13 cellular contexts compared by ENCODE assay signal in the genomic region with DNA sequence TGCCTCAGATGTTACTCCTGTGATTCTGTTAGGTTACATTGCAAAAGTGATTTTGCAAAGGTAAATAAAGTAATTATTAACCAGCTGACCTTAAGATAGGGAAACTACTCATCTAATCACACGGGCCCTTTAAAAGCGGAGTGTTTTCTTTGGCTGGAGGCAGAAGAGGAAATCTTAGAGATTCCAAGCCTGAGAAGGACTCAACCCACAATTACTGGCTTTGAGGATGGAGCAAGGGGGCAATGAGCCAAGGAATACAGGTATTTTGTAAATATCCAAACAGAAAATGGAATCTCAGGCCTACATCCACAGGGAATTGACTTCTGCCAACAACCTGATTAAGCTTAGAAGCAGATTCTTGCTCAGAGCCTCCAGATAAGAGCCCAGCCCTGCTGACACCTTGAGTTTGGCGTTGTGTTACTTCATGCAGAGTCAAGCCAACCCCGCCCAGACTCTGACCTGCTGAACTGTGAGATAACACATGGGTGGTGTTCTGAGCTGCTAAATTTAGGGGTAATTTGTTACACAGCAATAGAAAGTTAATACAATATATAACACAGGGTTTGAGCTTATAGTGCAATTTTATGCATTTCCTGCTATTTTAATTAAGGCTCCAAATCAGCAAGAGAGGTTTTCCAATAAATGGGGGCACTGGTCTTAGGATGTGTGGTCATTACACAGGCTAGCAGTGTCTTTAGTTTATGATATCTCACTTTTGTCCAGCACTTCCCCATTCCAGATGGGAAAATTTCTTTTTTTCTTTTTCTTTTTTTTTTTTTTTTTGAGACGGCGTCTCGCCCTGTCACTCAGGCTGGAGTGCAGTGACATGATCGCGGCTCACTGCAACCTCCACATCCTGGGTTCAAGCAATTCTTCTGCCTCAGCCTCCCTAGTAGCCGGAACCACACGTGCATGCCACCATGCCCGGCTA. TPM values are rescaled to one million over a fixed set of nuclear protein-coding genes. Genes with fewer than 3 reads are reported as not detected.
DNase-seq lines count a peak whose midpoint lies in the region; ATAC-seq and TF ChIP-seq lines count a peak whose summit lies in the region.
"Had no signal": no experiment of that assay in that cellular context is flagged by ENCODE, and none has a peak within 500 bp of the region (broad histone marks: within the 10 kb centered on the region; RNA-seq: fewer than 3 reads in every experiment).

No MANE protein-coding gene starts in this region.

- H3K27ac Mint-ChIP-seq in natural killer cell (no peak overlapping the region), endothelial cell (ENCODE audit: unreplicated experiment) (no peak overlapping the region)
- no peak overlapping the region for H3K27ac Mint-ChIP-seq in CD4-positive, alpha-beta T cell
- H3K27ac Mint-ChIP-seq: activated CD4-positive, alpha-beta T cell treated with anti-CD3 and anti-CD28 coated beads, Interleukin-2, amount 10 ng/mL, durations not matched to agents 7 days and 5 days had no signal

- H3K27ac ChIP-seq in Peyer's patch (peak overlapping the region in 3 of 4 donors; percentile 29 to 67 (median 53)), A673 (ENCODE audit: low read depth, low read length, poor library complexity, severe bottlenecking) (no peak overlapping the region)
- no peak overlapping the region for H3K27ac ChIP-seq in CD4-positive, alpha-beta T cell (ENCODE audit: low read depth, low read length)

- H3K27me3 Mint-ChIP-seq in natural killer cell (ENCODE audit: low read depth in 2 of 2) (no peaks in the 10 kb centered on the region), endothelial cell (ENCODE audit: unreplicated experiment) (peaks cover 1% of the 10 kb centered on the region)
- no peaks in the 10 kb centered on the region for H3K27me3 Mint-ChIP-seq in CD4-positive, alpha-beta T cell
- H3K27me3 Mint-ChIP-seq: activated CD4-positive, alpha-beta T cell treated with anti-CD3 and anti-CD28 coated beads, Interleukin-2, amount 10 ng/mL, durations not matched to agents 7 days and 5 days had no signal

- H3K4me3 ChIP-seq in Peyer's patch (peak overlapping the region in 1 of 4 donors; percentile 3), A673 (ENCODE audit: low read depth, low read length, poor library complexity, severe bottlenecking) (no peak overlapping the region)
- H3K4me3 ChIP-seq: tibial nerve had no signal

- no peaks in the 10 kb centered on the region for H3K27me3 ChIP-seq in Peyer's patch
- no peaks in the 10 kb centered on the region for H3K27me3 ChIP-seq in A673 (replicated peaks; ENCODE audit: insufficient read depth, low read depth, low read length, poor library complexity)
- no peaks in the 10 kb centered on the region for H3K27me3 ChIP-seq in CD4-positive, alpha-beta T cell (ENCODE audit: control insufficient read depth, insufficient read depth, low read length)
- H3K27me3 ChIP-seq: tibial nerve had no signal

- ATAC-seq in natural killer cell: peak in 2 of 3 donors; percentile 21 to 42
- no peak for ATAC-seq in CD4-positive, alpha-beta T cell (ENCODE audit: poor library complexity)

- POLR2A ChIA-PET in A673 (lab: Charles Lee; ENCODE audit: low non-redundant PET): no interaction called here
- POLR2A ChIA-PET in CD4-positive, alpha-beta T cell (lab: Charles Lee): interaction anchor here (1.3 kb wide), 1 partner anchor 19 kb away, joined by 4 read pairs; a partner anchor contains a TSS

- H3K9me3 Mint-ChIP-seq in natural killer cell (no peaks in the 10 kb centered on the region), endothelial cell (ENCODE audit: unreplicated experiment) (no peaks in the 10 kb centered on the region)
- H3K9me3 Mint-ChIP-seq in CD4-positive, alpha-beta T cell: no peaks in the 10 kb centered on the region

- H3K4me3 Mint-ChIP-seq in natural killer cell: no peak overlapping the region
- H3K4me3 Mint-ChIP-seq in endothelial cell (ENCODE audit: unreplicated experiment): no peak overlapping the region
- no peak overlapping the region for H3K4me3 Mint-ChIP-seq in CD4-positive, alpha-beta T cell
- H3K4me3 Mint-ChIP-seq: activated CD4-positive, alpha-beta T cell treated with anti-CD3 and anti-CD28 coated beads, Interleukin-2, amount 10 ng/mL, durations not matched to agents 7 days and 5 days; nephron had no signal

- no peaks in the 10 kb centered on the region for H3K36me3 Mint-ChIP-seq in natural killer cell
- no peaks in the 10 kb centered on the region for H3K36me3 Mint-ChIP-seq in endothelial cell (ENCODE audit: low read depth, unreplicated experiment)
- H3K36me3 Mint-ChIP-seq in CD4-positive, alpha-beta T cell (ENCODE audit: low read depth): no peaks in the 10 kb centered on the region

- no peak for TF ChIP-seq POLR2A in Peyer's patch (IDR thresholded peaks at IDR 0.05)

- BruUV-seq in A673 (replicated peaks; lab: Mats Ljungman, UMichigan): no TSS peak

- TF ChIP-seq CTCF in Peyer's patch (IDR thresholded peaks at IDR 0.05) (no peak), natural killer cell (IDR thresholded peaks at IDR 0.05) (no peak), endothelial cell (IDR thresholded peaks at IDR 0.05; ENCODE audit: unreplicated experiment) (no peak), A673 (conservative IDR thresholded peaks at IDR 0.05; ENCODE audit: low read depth, low read length) (no peak)
- no peak for TF ChIP-seq CTCF in CD4-positive, alpha-beta T cell (IDR thresholded peaks at IDR 0.05)

- CTCF ChIA-PET in A673 (lab: Charles Lee): no interaction called here
- CTCF ChIA-PET in CD4-positive, alpha-beta T cell (lab: Charles Lee): no interaction called here

- intact Hi-C loops in natural killer cell (cut with micrococcal nuclease): no loop called here
- intact Hi-C loops in A673 (cut with micrococcal nuclease; ENCODE audit: unreplicated experiment): no loop called here
- intact Hi-C loops in CD4-positive, alpha-beta T cell (cut with DNase I, micrococcal nuclease): no loop called here

- no peaks in the 10 kb centered on the region for H3K36me3 ChIP-seq in Peyer's patch
- H3K36me3 ChIP-seq in A673 (ENCODE audit: insufficient read depth, low read length, poor library complexity, severe bottlenecking): no peaks in the 10 kb centered on the region

- H3K4me1 ChIP-seq in Peyer's patch (peaks cover 0 to 5% (median 0%) of the 10 kb centered on the region in 4 donors), A673 (ENCODE audit: insufficient read depth, low read length, poor library complexity, severe bottlenecking) (no peaks in the 10 kb centered on the region)

- no peaks in the 10 kb centered on the region for H3K9me3 ChIP-seq in Peyer's patch
- H3K9me3 ChIP-seq in A673 (ENCODE audit: low read depth, low read length, poor library complexity, severe bottlenecking): no peaks in the 10 kb centered on the region
- no peaks in the 10 kb centered on the region for H3K9me3 ChIP-seq in CD4-positive, alpha-beta T cell (ENCODE audit: control insufficient read depth, low read length)
- H3K9me3 ChIP-seq: tibial nerve had no signal

- DNase-seq in EH (ENCODE audit: low read depth) (peak; percentile 84), Peyer's patch (peak in 2 of 3 donors; percentile 69 to 84), fibroblast of gingiva (ENCODE audit: low read depth) (peak; percentile 21), natural killer cell (no peak), endothelial cell (ENCODE audit: low spot score) (no peak), A673 (ENCODE audit: low spot score) (no peak), NCI-H526 treated with DMSO at 0.1 percent for 48 hours (lab: John Stamatoyannopoulos, UW) (no peak)
- DNase-seq in CD4-positive, alpha-beta T cell: no peak
- DNase-seq: activated CD4-positive, alpha-beta T cell treated with anti-CD3 and anti-CD28 coated beads, Interleukin-2, amount 10 ng/mL, durations not matched to agents 7 days and 5 days; RPMI8226; stimulated activated CD4-positive, alpha-beta T cell treated with anti-CD3 and anti-CD28 coated beads, Interleukin-4, amount 100 ng/mL, for 1 hour had no signal

- H3K4me1 Mint-ChIP-seq in natural killer cell: no peaks in the 10 kb centered on the region
- no peaks in the 10 kb centered on the region for H3K4me1 Mint-ChIP-seq in endothelial cell (ENCODE audit: unreplicated experiment)
- H3K4me1 Mint-ChIP-seq in CD4-positive, alpha-beta T cell (ENCODE audit: low read depth): no peaks in the 10 kb centered on the region
- H3K4me1 Mint-ChIP-seq: activated CD4-positive, alpha-beta T cell treated with anti-CD3 and anti-CD28 coated beads, Interleukin-2, amount 10 ng/mL, durations not matched to agents 7 days and 5 days had no signal

RNA-seq across cellular contexts. Expression of a gene that starts 19.5 kb away (rescaled TPM):
- total RNA-seq in Peyer's patch (10 to 100 TPM; 37.1 to 70.1 (median 52.9) TPM), natural killer cell (100 to 1,000 TPM; 510 to 811 (median 774) TPM), endothelial cell (ENCODE audit: unreplicated experiment) (20.5 TPM), A673 (2021) (11.5 and 15.1 TPM in 2 replicates)
- 100 to 1,000 TPM; 438 to 451 TPM for total RNA-seq in CD4-positive, alpha-beta T cell

Comparison
In these comparisons a context has a peak if more than half of its experiments do, and no peak if none do; other contexts are left out.
1. DNase-seq: peak in EH (single experiment), Peyer's patch (2 of 3) and fibroblast of gingiva (single experiment); none in natural killer cell (single experiment), endothelial cell (single experiment), A673 (single experiment), CD4-positive, alpha-beta T cell (0 of 10) and NCI-H526 treated with DMSO at 0.1 percent for 48 hours (single experiment).
2. H3K27ac ChIP-seq: peak in Peyer's patch (3 of 4); none in A673 (single experiment) and CD4-positive, alpha-beta T cell (single experiment).
3. RNA of a gene that starts 19.5 kb away (total RNA-seq): 510 to 811 TPM in natural killer cell and 438 to 451 TPM in CD4-positive, alpha-beta T cell; 37.1 to 70.1 TPM in Peyer's patch, 20.5 TPM in endothelial cell (single experiment) and 11.5 to 15.1 TPM in A673; every median in the first group is over 4 times any median in the second.